In the genomic region with DNA sequence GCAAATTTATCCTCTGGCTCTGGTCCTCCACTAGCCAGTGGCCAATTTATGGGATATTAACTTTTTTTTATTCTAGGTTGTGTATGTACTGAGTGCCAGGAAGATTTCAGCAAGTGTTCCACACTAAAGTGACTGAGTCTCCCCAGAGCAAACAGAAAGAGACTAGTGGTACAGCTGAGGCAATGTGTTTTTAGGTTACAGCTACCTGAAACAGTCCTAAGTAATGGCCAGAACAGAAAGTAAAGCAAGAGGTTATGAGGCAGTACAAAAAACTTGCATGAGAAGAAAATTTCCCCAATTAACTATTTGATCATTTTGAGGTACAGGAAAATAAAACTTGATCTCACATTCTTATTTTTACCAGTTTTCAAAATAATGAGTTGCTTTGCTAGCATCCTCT, we compare ENCODE assay signal across 17 cellular contexts. TPM values are rescaled to one million over a fixed set of nuclear protein-coding genes. Genes with fewer than 3 reads are reported as not detected.
"Had no signal": no experiment of that assay in that cellular context is flagged by ENCODE, and none has a peak within 500 bp of the region (broad histone marks: within the 10 kb centered on the region; RNA-seq: fewer than 3 reads in every experiment).

No MANE protein-coding gene starts in this region.

- H3K4me1 ChIP-seq: esophagus muscularis mucosa, psoas muscle, right lobe of liver, transverse colon had no signal

- H3K36me3 ChIP-seq: esophagus muscularis mucosa, right lobe of liver, transverse colon had no signal

- H3K27me3 ChIP-seq: esophagus muscularis mucosa, right lobe of liver had no signal

- FAIRE-seq: astrocyte, colon had no signal

- ATAC-seq: activated CD8-positive, alpha-beta T cell treated with anti-CD3 and anti-CD28 coated beads, Interleukin-2, amount 10 ng/mL, durations not matched to agents 7 days and 5 days; left colon; naive thymus-derived CD4-positive, alpha-beta T cell; psoas muscle; right lobe of liver had no signal

- DNase-seq: activated CD8-positive, alpha-beta memory T cell treated with anti-CD3 and anti-CD28 coated beads, Interleukin-2, amount 50 U/mL, for 48 hours; activated CD8-positive, alpha-beta T cell treated with anti-CD3 and anti-CD28 coated beads, Interleukin-2, amount 10 ng/mL, durations not matched to agents 7 days and 5 days; activated naive CD4-positive, alpha-beta T cell; foreskin fibroblast; left colon; naive thymus-derived CD4-positive, alpha-beta T cell; psoas muscle; right lobe of liver; stimulated activated CD4-positive, alpha-beta T cell treated with anti-CD3 and anti-CD28 coated beads, Interleukin-1b, Interleukin-23, amount 100 ng/mL, for 48 hours; stimulated activated naive B cell treated with anti-CD40 and anti-IgM and Interleukin-4, amounts not matched to agents 10 μg/mL and 1 μg/mL and 100 μg/mL, for 72 hours; transverse colon had no signal

- H3K27ac ChIP-seq: esophagus muscularis mucosa, psoas muscle, right lobe of liver, transverse colon had no signal

- H3K9me3 ChIP-seq: esophagus muscularis mucosa, psoas muscle, right lobe of liver, transverse colon had no signal

- H3K4me3 ChIP-seq: esophagus muscularis mucosa, lung, psoas muscle, right lobe of liver, transverse colon had no signal

RNA-seq across cellular contexts. Expression of a gene that starts 38.0 kb away (rescaled TPM):
- total RNA-seq: activated CD8-positive, alpha-beta T cell treated with anti-CD3 and anti-CD28 coated beads, Interleukin-2, amount 10 ng/mL, durations not matched to agents 7 days and 5 days; activated T-helper 1 cell treated with anti-CD3 and anti-CD28 coated beads, Interleukin-12 subunit alpha, Interleukin-12 subunit beta, Interleukin-2, Interleukin-4 antibody, amounts not matched to agents 30 ng/mL and 10 ng/mL and 1 ng/mL, durations not matched to agents 14 hours and 24 hours and 36 hours; right lobe of liver; subcutaneous adipose tissue had no signal
- polyA plus RNA-seq: lung; naive thymus-derived CD4-positive, alpha-beta T cell; psoas muscle had no signal
